ENCODE assay signal across 17 cellular contexts in the genomic region with DNA sequence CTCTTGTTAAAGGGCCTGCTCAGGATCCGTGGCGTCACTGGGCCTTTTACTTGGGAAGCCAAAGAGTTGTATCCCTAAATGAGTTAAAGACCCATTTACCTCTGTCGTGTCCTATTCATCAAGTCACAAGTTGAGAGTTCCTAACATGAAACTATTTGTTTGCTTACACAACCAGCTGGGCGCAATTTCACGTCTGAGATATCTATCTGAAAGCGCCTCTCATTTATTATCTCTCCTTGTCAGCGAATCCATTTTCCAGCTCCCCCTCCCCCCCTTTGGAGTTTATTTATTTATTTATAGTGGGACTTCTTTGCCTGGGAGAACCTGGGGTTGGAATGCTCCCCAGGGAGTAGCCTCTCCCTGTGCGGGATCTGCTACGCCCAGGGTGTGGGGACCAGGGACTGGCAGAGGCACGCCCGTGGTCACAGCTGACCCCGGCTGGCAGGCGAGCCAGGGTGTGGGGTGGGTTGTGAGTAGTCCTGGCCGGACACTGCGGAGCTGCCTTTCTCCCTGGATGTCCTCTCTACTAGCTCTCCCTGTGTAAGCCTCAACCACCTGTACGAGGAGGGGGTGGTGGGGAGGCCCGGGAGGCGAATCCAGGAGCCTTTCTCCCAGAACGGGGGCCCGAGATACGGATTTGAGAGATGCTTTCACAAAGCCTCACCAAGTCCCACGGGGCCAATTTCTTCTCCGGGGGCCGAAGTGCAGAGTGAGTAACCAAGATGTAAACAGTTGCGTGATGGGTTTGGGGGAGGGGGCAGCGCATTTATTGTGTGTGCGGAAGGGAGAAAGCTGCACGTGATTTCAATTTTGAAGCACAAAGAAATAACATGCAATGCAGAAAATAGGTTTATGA. TPM values are rescaled to one million over a fixed set of nuclear protein-coding genes. Genes with fewer than 3 reads are reported as not detected.
DNase-seq lines count a peak whose midpoint lies in the region; TF ChIP-seq lines count a peak whose summit lies in the region.
"Had no signal": no experiment of that assay in that cellular context is flagged by ENCODE, and none has a peak within 500 bp of the region (broad histone marks: within the 10 kb centered on the region; RNA-seq: fewer than 3 reads in every experiment).

No MANE protein-coding gene starts in this region.

- H4K20me1 ChIP-seq in Karpas-422 (ENCODE audit: insufficient read depth, low read depth, low read length) = no peaks in the 10 kb centered on the region

- 24 to 31% methylated on average over 14 to 16 of the region's 28 CpGs for WGBS in esophagus squamous epithelium, 2 donors
- 23% methylated on average over 28 of the region's 28 CpGs for WGBS in prostate gland

- H3K9me3 ChIP-seq in esophagus squamous epithelium (no peaks in the 10 kb centered on the region), prostate gland (no peaks in the 10 kb centered on the region), Karpas-422 (ENCODE audit: low read length) (no peaks in the 10 kb centered on the region)
- H3K9me3 ChIP-seq: gastrocnemius medialis, HAP-1 had no signal

- no peak for TF ChIP-seq POLR2A in esophagus squamous epithelium (IDR thresholded peaks at IDR 0.05)
- no peak for TF ChIP-seq POLR2A in prostate gland (IDR thresholded peaks at IDR 0.05)

- H3K4me1 ChIP-seq in esophagus squamous epithelium = peaks cover 8 to 52% (median 15%) of the 10 kb centered on the region in 3 donors
- no peaks in the 10 kb centered on the region for H3K4me1 ChIP-seq in prostate gland (replicated peaks)
- no peaks in the 10 kb centered on the region for H3K4me1 ChIP-seq in Karpas-422 (ENCODE audit: low read length)
- H3K4me1 ChIP-seq: gastrocnemius medialis had no signal

- H3K27me3 ChIP-seq in esophagus squamous epithelium (peaks cover 0 to 100% (median 14%) of the 10 kb centered on the region in 4 donors), prostate gland (replicated peaks; ENCODE audit: insufficient read depth) (peaks cover 38% of the 10 kb centered on the region), Karpas-422 (ENCODE audit: low read length) (no peaks in the 10 kb centered on the region)

- peaks cover 15 to 48% (median 23%) of the 10 kb centered on the region in 3 donors for H3K27me3 Mint-ChIP-seq in immature natural killer cell (ENCODE audit: low read depth in 3 of 3)
- H3K27me3 Mint-ChIP-seq: central memory CD8-positive, alpha-beta T cell had no signal

- H3K79me2 ChIP-seq in Karpas-422 (ENCODE audit: low read length) = no peaks in the 10 kb centered on the region

- peaks cover 0 to 5% (median 0%) of the 10 kb centered on the region in 3 donors for H3K36me3 ChIP-seq in esophagus squamous epithelium
- H3K36me3 ChIP-seq in prostate gland = no peaks in the 10 kb centered on the region
- no peaks in the 10 kb centered on the region for H3K36me3 ChIP-seq in Karpas-422 (ENCODE audit: insufficient read depth, low read length)
- H3K36me3 ChIP-seq: gastrocnemius medialis had no signal

- DNase-seq in G401 (ENCODE audit: low spot score) = peak; percentile 71
- DNase-seq in NCI-H748 (lab: John Stamatoyannopoulos, UW; ENCODE audit: unreplicated experiment) = peak; percentile 96
- DNase-seq in esophagus squamous epithelium (lab: John Stamatoyannopoulos, UW) = no peak
- no peak for DNase-seq in prostate gland (ENCODE audit: low spot score)
- no peak for DNase-seq in immature natural killer cell
- no peak for DNase-seq in stimulated activated CD4-positive, alpha-beta T cell treated with anti-CD3 and anti-CD28 coated beads, Interleukin-2, amount 100 ng/mL, for 24 hours
- DNase-seq in NK-92 treated with Interleukin-12 subunit alpha and Interleukin-12 subunit beta, amount 100 ng/mL, for 24 hours (lab: John Stamatoyannopoulos, UW) = no peak
- no peak for DNase-seq in Karpas-422
- DNase-seq: activated CD8-positive, alpha-beta T cell treated with anti-CD3 and anti-CD28 coated beads for 36 hours; activated T-cell treated with anti-CD3 and anti-CD28 coated beads, Interleukin-2, amount 50 U/mL, for 72 hours; gastrocnemius medialis; GF-D8; NCI-H1092 treated with DMSO at 0.1 percent for 48 hours; stimulated activated naive CD4-positive, alpha-beta T cell had no signal

- peaks cover 5 to 14% of the 10 kb centered on the region in 2 donors for H3K4me1 Mint-ChIP-seq in immature natural killer cell

- TF ChIP-seq CTCF in esophagus squamous epithelium (IDR thresholded peaks at IDR 0.05) (no peak), prostate gland (IDR thresholded peaks at IDR 0.05) (no peak)

- no peak overlapping the region for H3K9ac ChIP-seq in Karpas-422 (ENCODE audit: low read length)

- no peak overlapping the region for H3K27ac Mint-ChIP-seq in immature natural killer cell
- H3K27ac Mint-ChIP-seq: activated CD8-positive, alpha-beta T cell treated with anti-CD3 and anti-CD28 coated beads for 36 hours; activated T-cell treated with anti-CD3 and anti-CD28 coated beads, Interleukin-2, amount 50 U/mL, for 72 hours had no signal

- H3K9me3 Mint-ChIP-seq in immature natural killer cell = peaks cover 0 to 5% (median 0%) of the 10 kb centered on the region in 6 donors
- H3K9me3 Mint-ChIP-seq: activated T-cell treated with anti-CD3 and anti-CD28 coated beads, Interleukin-2, amount 50 U/mL, for 72 hours; central memory CD8-positive, alpha-beta T cell had no signal

- in situ Hi-C loops in G401 (cut with HindIII; ENCODE audit: low sequenced_read_pairs) = no loop called here

- peak overlapping the region in 3 of 4 donors; percentile 50 to 84 (median 74) for H3K27ac ChIP-seq in esophagus squamous epithelium
- peak overlapping the region; percentile 41 to 60 for H3K27ac ChIP-seq in prostate gland
- H3K27ac ChIP-seq in Karpas-422 (ENCODE audit: low read length) = no peak overlapping the region
- H3K27ac ChIP-seq: gastrocnemius medialis had no signal

- no peaks in the 10 kb centered on the region for H3K36me3 Mint-ChIP-seq in immature natural killer cell

- no peak overlapping the region for H3K4me2 ChIP-seq in Karpas-422 (ENCODE audit: low read depth, low read length, poor library complexity, severe bottlenecking)

- intact Hi-C loops in esophagus squamous epithelium (cut with DNase I) = no loop called here
- intact Hi-C loops in prostate gland (cut with DNase I) = loop anchor here (10.0 kb wide), 1 partner anchor 1294 kb away; no protein-coding TSS in a partner anchor

- no peak overlapping the region for H3K4me3 Mint-ChIP-seq in immature natural killer cell
- H3K4me3 Mint-ChIP-seq: activated CD8-positive, alpha-beta T cell treated with anti-CD3 and anti-CD28 coated beads for 36 hours; activated T-cell treated with anti-CD3 and anti-CD28 coated beads, Interleukin-2, amount 50 U/mL, for 72 hours; central memory CD8-positive, alpha-beta T cell had no signal

- no peaks in the 10 kb centered on the region for H3K9me2 ChIP-seq in Karpas-422 (replicated peaks; ENCODE audit: insufficient read depth, low read length)

- no peak overlapping the region for H2AFZ ChIP-seq in Karpas-422 (ENCODE audit: low read length)

- H3K4me3 ChIP-seq in esophagus squamous epithelium (peak overlapping the region in 1 of 4 donors; percentile 31), prostate gland (no peak overlapping the region), Karpas-422 (ENCODE audit: low read length) (no peak overlapping the region)
- H3K4me3 ChIP-seq: gastrocnemius medialis, HAP-1, smooth muscle cell had no signal

RNA-seq across cellular contexts. Expression of a gene that starts 15.3 kb away (rescaled TPM):
- 175 and 199 TPM in 2 replicates for total RNA-seq in G401 (2014; rRNA removed; shearing (Covaris generic))
- total RNA-seq in esophagus squamous epithelium (10 to 100 TPM in 1 of 4 donors, 1 to 10 TPM in 3; 1.9 to 26.3 (median 3.7) TPM), prostate gland (10 to 100 TPM; 14.9 to 49.3 TPM)
- polyA plus RNA-seq in immature natural killer cell = not detected
- total RNA-seq in Karpas-422 (2014; rRNA removed; shearing (Covaris generic); ENCODE audit: low replicate concordance) = not detected in 2 replicates
- total RNA-seq: activated CD8-positive, alpha-beta T cell treated with anti-CD3 and anti-CD28 coated beads for 36 hours; activated T-cell treated with anti-CD3 and anti-CD28 coated beads, Interleukin-2, amount 50 U/mL, for 72 hours had no signal

RNA-seq across cellular contexts. Expression of a gene that starts 17.4 kb away (rescaled TPM):
- 20.8 and 23.0 TPM in 2 replicates for total RNA-seq in G401 (2014; rRNA removed; shearing (Covaris generic))
- total RNA-seq in esophagus squamous epithelium (10 to 100 TPM in 1 of 4 donors, 1 to 10 TPM in 2, under 1 TPM in 1; 0.49 to 11.3 (median 1.5) TPM), prostate gland (10 to 100 TPM; 11.9 to 12.4 TPM)
- polyA plus RNA-seq in immature natural killer cell = not detected
- total RNA-seq in Karpas-422 (2014; rRNA removed; shearing (Covaris generic); ENCODE audit: low replicate concordance) = 1.7 TPM in 1 of 2 replicates, not detected in the other
- total RNA-seq: activated CD8-positive, alpha-beta T cell treated with anti-CD3 and anti-CD28 coated beads for 36 hours had no signal

Comparison
In these comparisons a context has a peak if more than half of its experiments do, and no peak if none do; other contexts are left out.
1. DNase-seq: peak in G401 (single experiment) and NCI-H748 (single experiment); none in esophagus squamous epithelium (single experiment), prostate gland (single experiment), immature natural killer cell (0 of 3), stimulated activated CD4-positive, alpha-beta T cell treated with anti-CD3 and anti-CD28 coated beads, Interleukin-2, amount 100 ng/mL, for 24 hours (0 of 2), NK-92 treated with Interleukin-12 subunit alpha and Interleukin-12 subunit beta, amount 100 ng/mL, for 24 hours (single experiment) and Karpas-422 (single experiment).